In the genomic region with DNA sequence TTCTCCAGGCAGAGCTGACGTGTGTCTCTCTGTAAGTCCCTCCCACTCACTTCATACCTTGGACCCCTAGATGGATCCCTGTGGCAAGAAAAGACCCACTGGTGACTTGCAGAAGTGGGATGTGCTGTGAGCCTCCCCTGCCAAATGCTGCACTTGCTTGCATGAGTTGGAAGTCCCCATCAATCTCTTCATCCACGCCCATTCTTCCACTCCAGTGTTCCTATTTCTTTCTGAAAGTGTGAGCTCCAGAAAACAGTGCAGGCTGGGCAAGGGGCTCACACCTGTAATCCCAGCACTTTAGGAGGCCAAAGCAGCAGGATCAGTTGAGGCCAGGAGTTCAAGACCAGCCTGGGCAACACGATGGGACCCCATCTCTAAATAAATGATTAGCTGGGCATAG, we compare ENCODE assay signal across 19 cellular contexts.
DNase-seq lines count a peak whose midpoint lies in the region; ATAC-seq and TF ChIP-seq lines count a peak whose summit lies in the region.
"Had no signal": no experiment of that assay in that cellular context is flagged by ENCODE, and none has a peak within 500 bp of the region (broad histone marks: within the 10 kb centered on the region; RNA-seq: fewer than 3 reads in every experiment).

No MANE protein-coding gene starts in this region.

- peaks cover 38% of the 10 kb centered on the region for H3K4me1 ChIP-seq in lower lobe of right lung

- H3K27ac ChIP-seq in C4-2B (peak overlapping the region; percentile 77), VCaP (peak overlapping the region; percentile 77), lower lobe of right lung (peak overlapping the region; percentile 76), substantia nigra (ENCODE audit: low read depth, low read length, poor library complexity, severe bottlenecking) (peak overlapping the region; percentile 87)

- TF ChIP-seq CTCF in C4-2B (conservative IDR thresholded peaks at IDR 0.05): no peak
- no peak for TF ChIP-seq CTCF in VCaP (conservative IDR thresholded peaks at IDR 0.05)
- TF ChIP-seq CTCF in lower lobe of right lung (IDR thresholded peaks at IDR 0.05): no peak

- DNase-seq in lower lobe of right lung (no peak), substantia nigra (lab: John Stamatoyannopoulos, UW) (no peak), NCI-H2171 treated with DMSO at 0.1 percent for 48 hours (lab: John Stamatoyannopoulos, UW) (no peak), HCEC 1CT (no peak), NCI-H2196 (lab: John Stamatoyannopoulos, UW; ENCODE audit: unreplicated experiment) (no peak)
- DNase-seq: activated CD4-positive, alpha-beta T cell treated with anti-CD3 and anti-CD28 coated beads for 1 hour; activated T-cell treated with anti-CD3 and anti-CD28 coated beads, Interleukin-2, amount 50 U/mL, for 48 hours; AML-193; cerebellar nuclear complex; effector CD4-positive, alpha-beta T cell; mucosa of descending colon; NCI-H1436; NCI-H69; SHP77 treated with DMSO at 0.1 percent for 48 hours; trophoblast cell had no signal

- H3K27me3 ChIP-seq in lower lobe of right lung (ENCODE audit: low read depth): no peaks in the 10 kb centered on the region

- no peak overlapping the region for H3K4me3 ChIP-seq in lower lobe of right lung
- H3K4me3 ChIP-seq: mucosa of descending colon had no signal

- no peaks in the 10 kb centered on the region for H3K9me3 ChIP-seq in lower lobe of right lung
- H3K9me3 ChIP-seq: mucosa of descending colon had no signal

- ATAC-seq in lower lobe of right lung: no peak
- ATAC-seq: activated naive CD4-positive, alpha-beta T cell treated with anti-CD3 and anti-CD28 coated beads, Interleukin-2, amount 50 U/mL, for 72 hours; left lobe of liver; mucosa of descending colon had no signal

- intact Hi-C loops in lower lobe of right lung (cut with DNase I): no loop called here

- no peaks in the 10 kb centered on the region for H3K36me3 ChIP-seq in lower lobe of right lung
